ENCODE assay signal across 2 cellular contexts in the genomic region with DNA sequence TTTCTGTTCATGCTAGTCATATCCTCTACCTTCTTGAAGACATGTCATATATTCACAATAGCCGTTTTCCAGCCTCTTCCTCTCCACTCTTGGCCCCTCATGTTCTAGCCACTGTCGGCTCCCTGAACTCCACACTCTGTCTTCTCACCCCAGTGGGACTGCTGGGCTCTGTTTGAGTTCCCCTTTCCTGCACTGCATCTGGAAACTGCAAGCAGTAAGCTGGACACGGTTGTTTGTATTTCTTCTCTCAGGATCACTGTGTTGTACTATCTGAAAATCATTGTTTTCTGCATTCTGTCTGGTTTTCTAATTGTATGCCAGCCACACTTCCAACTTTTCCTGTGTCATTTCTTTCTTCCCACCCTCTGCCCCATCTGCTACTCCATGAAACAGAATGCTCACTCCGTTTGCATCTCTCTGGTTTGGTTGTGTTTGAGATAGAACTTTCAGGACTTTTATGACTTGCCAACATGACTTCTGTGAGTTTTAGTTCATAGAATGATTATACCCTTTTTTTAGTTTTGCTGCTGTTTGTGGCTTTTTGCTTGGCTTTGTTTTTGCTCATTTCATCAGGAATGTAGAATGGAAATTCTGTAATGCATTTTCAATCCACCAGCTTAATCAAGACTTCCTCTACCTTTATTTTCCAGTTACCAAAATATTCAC.
TF ChIP-seq lines count a peak whose summit lies in the region.

No MANE protein-coding gene starts in this region.

TF ChIP-seq in GM12891, 5 proteins besides CTCF, POLR2A, EP300 and RAD21:
- TF ChIP-seq POLR2AphosphoS5 (IDR thresholded peaks at IDR 0.05; ENCODE audit: low read depth, low read length) (no peak), SPI1 (IDR thresholded peaks at IDR 0.05; ENCODE audit: low read depth, low read length) (0 out of 2 replicates have a peak, but pooled peaks have one; percentile 18)

TF ChIP-seq in HepG2, 621 proteins besides CTCF, POLR2A, EP300 and RAD21 (continued from another document):
- TF ChIP-seq, protein P1, sequence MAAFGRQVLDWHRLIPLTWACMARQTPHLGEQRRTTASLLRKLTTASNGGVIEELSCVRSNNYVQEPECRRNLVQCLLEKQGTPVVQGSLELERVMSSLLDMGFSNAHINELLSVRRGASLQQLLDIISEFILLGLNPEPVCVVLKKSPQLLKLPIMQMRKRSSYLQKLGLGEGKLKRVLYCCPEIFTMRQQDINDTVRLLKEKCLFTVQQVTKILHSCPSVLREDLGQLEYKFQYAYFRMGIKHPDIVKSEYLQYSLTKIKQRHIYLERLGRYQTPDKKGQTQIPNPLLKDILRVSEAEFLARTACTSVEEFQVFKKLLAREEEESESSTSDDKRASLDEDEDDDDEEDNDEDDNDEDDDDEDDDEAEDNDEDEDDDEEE (CRISPR knock-in tag; IDR thresholded peaks at IDR 0.05): no peak
- TF ChIP-seq SRSF1 (optimal IDR thresholded peaks at IDR 0.05; ENCODE audit: low read depth, low read length): no peak
- no peak for TF ChIP-seq SATB2 (CRISPR knock-in tag; IDR thresholded peaks at IDR 0.05)
- no peak for TF ChIP-seq RARA (CRISPR knock-in tag; IDR thresholded peaks at IDR 0.05)
- no peak for TF ChIP-seq ZNF784 (CRISPR knock-in tag; IDR thresholded peaks at IDR 0.05; ENCODE audit: borderline replicate concordance)
- TF ChIP-seq ZNF282 (IDR thresholded peaks at IDR 0.05; ENCODE audit: partially characterized antibody): no peak
- TF ChIP-seq, protein P2, sequence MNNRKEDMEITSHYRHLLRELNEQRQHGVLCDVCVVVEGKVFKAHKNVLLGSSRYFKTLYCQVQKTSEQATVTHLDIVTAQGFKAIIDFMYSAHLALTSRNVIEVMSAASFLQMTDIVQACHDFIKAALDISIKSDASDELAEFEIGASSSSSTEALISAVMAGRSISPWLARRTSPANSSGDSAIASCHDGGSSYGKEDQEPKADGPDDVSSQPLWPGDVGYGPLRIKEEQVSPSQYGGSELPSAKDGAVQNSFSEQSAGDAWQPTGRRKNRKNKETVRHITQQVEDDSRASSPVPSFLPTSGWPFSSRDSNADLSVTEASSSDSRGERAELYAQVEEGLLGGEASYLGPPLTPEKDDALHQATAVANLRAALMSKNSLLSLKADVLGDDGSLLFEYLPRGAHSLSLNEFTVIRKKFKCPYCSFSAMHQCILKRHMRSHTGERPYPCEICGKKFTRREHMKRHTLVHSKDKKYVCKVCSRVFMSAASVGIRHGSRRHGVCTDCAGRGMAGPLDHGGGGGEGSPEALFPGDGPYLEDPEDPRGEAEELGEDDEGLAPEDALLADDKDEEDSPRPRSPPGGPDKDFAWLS (CRISPR knock-in tag; IDR thresholded peaks at IDR 0.05; ENCODE audit: borderline replicate concordance): no peak
- TF ChIP-seq STAT5B (CRISPR knock-in tag; IDR thresholded peaks at IDR 0.05): no peak
